Comparison of ENCODE assay signal across 1 cellular context in genomic region chr5:29213475-29213874, GRCh38.
TF ChIP-seq lines count a peak whose summit lies in the region.

No MANE protein-coding gene starts in this region.

TF ChIP-seq in H1, 55 proteins besides CTCF, POLR2A, EP300 and RAD21:
- TF ChIP-seq JUND (IDR thresholded peaks at IDR 0.05; ENCODE audit: low read length) (no peak), USF2 (IDR thresholded peaks at IDR 0.05; ENCODE audit: low read length) (no peak), CREB1 (IDR thresholded peaks at IDR 0.05) (no peak), CTBP2 (IDR thresholded peaks at IDR 0.05; ENCODE audit: borderline replicate concordance, insufficient read depth, insufficient read length, low read length) (no peak), SP1 (IDR thresholded peaks at IDR 0.05; ENCODE audit: low read depth, low read length) (no peak), CBX8 (IDR thresholded peaks at IDR 0.05; ENCODE audit: borderline replicate concordance, low read depth, low read length) (no peak), TBP (IDR thresholded peaks at IDR 0.05; ENCODE audit: low read depth, low read length) (no peak), E2F6 (IDR thresholded peaks at IDR 0.05) (no peak), ATF3 (IDR thresholded peaks at IDR 0.05; ENCODE audit: insufficient read depth, low read depth, low read length) (no peak), KDM4A (IDR thresholded peaks at IDR 0.05; ENCODE audit: low read depth, low read length, severe bottlenecking) (no peak), RNF2 (IDR thresholded peaks at IDR 0.05; ENCODE audit: borderline replicate concordance, low read depth, low read length, missing control alignments, poor library complexity, severe bottlenecking) (no peak), SIRT6 (IDR thresholded peaks at IDR 0.05; ENCODE audit: low read length) (no peak), NANOG (IDR thresholded peaks at IDR 0.05; ENCODE audit: insufficient read depth, low read depth, low read length, poor library complexity, severe bottlenecking) (no peak), BRCA1 (IDR thresholded peaks at IDR 0.05; ENCODE audit: low read depth, low read length) (no peak), BACH1 (IDR thresholded peaks at IDR 0.05; ENCODE audit: low read length) (no peak), CHD2 (IDR thresholded peaks at IDR 0.05; ENCODE audit: low read length) (no peak), KDM5A (IDR thresholded peaks at IDR 0.05; ENCODE audit: low read length) (no peak)
